Comparison of ENCODE assay signal across 12 cellular contexts in the genomic region with DNA sequence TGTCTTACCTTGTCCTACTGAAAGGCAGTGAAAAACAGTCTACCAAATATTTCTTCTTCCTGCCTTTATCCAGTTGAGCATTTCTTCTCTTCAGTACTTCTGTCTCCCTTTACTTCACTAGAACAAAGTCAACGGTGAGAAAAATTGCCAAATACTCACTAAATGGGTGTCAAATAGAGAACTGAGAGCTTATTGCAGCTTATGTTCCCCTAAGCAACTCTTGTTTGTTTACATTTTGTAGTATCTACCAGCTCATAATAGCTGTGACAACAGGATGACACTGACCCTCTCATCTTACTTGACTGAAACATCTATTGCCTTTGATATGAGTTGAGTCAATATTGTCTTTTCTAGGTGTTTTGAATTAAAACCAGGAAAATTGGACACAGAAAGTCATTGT.
DNase-seq lines count a peak whose midpoint lies in the region; ATAC-seq, FAIRE-seq and TF ChIP-seq lines count a peak whose summit lies in the region.
"Had no signal": no experiment of that assay in that cellular context is flagged by ENCODE, and none has a peak within 500 bp of the region (broad histone marks: within the 10 kb centered on the region; RNA-seq: fewer than 3 reads in every experiment).

No MANE protein-coding gene starts in this region.

- no TSS peak for BruUV-seq in HepG2 (replicated peaks; lab: Mats Ljungman, UMichigan)

- DNase-seq in DMS53 (lab: John Stamatoyannopoulos, UW) (peak; percentile 85), GM12891 (ENCODE audit: insufficient read length, low spot score) (no peak), MV-4-11 (lab: John Stamatoyannopoulos, UW) (peak; percentile 44), HepG2 (ENCODE audit: low spot score) (peak; percentile 3), islet precursor cell (no peak)
- DNase-seq in stimulated activated CD8-positive, alpha-beta memory T cell treated with anti-CD3 and anti-CD28 coated beads, Interleukin-4, amount 100 ng/mL, for 48 hours = no peak
- DNase-seq: Caco-2; CD8-positive, alpha-beta memory T cell had no signal

- no peak overlapping the region for H3K4me3 ChIP-seq in HepG2 (replicated peaks in 1 of 3; ENCODE audit: insufficient read depth in 1 of 3, low read depth in 2 of 3, low read length in 3 of 3)
- H3K4me3 ChIP-seq: A549, HAP-1 had no signal

- no peaks in the 10 kb centered on the region for H3K4me1 ChIP-seq in HepG2 (ENCODE audit: insufficient read depth, low read length)
- H3K4me1 ChIP-seq: A549, Caco-2, HAP-1 had no signal

- WGBS in HepG2 (ENCODE audit: low lambda C conversion rate) = 7% methylated on average over 1 of the region's 1 CpG

- H3K4me2 ChIP-seq in HepG2 (ENCODE audit: low read depth, low read length) = no peak overlapping the region
- H3K4me2 ChIP-seq: A549 had no signal

- intact Hi-C loops in HepG2 (cut with micrococcal nuclease; ENCODE audit: unreplicated experiment) = no loop called here

- TF ChIP-seq POLR2A in GM12891 (IDR thresholded peaks at IDR 0.05; ENCODE audit: low read depth, low read length) (no peak), HepG2 (IDR thresholded peaks at IDR 0.05; ENCODE audit: insufficient read depth in 1 of 2, low read depth in 2 of 2, low read length in 2 of 2) (no peak)

- TF ChIP-seq EP300 in HepG2 (IDR thresholded peaks at IDR 0.05; ENCODE audit: low read depth in 2 of 2, low read length in 2 of 2) (no peak), HepG2 (CRISPR knock-in tag; IDR thresholded peaks at IDR 0.05; ENCODE audit: borderline replicate concordance) (no peak)

- H2AFZ ChIP-seq in HepG2 (ENCODE audit: low read length) = no peak overlapping the region

- no peak for TF ChIP-seq CTCF in HepG2 (CRISPR knock-in tag; IDR thresholded peaks at IDR 0.05)

- peaks cover 97% of the 10 kb centered on the region for H3K9me3 ChIP-seq in HepG2 (ENCODE audit: low read length)
- H3K9me3 ChIP-seq: A549, Caco-2, HAP-1 had no signal

- no peak for TF ChIP-seq RAD21 in HepG2 (CRISPR knock-in tag; IDR thresholded peaks at IDR 0.05)

- H3K27me3 ChIP-seq in HepG2 (ENCODE audit: control insufficient read depth in 1 of 2, insufficient read depth in 2 of 2, low read length in 2 of 2) = no peaks in the 10 kb centered on the region

- no peak for FAIRE-seq in GM12891 (lab: Jason Lieb, UNC)
- FAIRE-seq in HepG2 (lab: Jason Lieb, UNC) = no peak
- FAIRE-seq: A549, H1 had no signal

- no peaks in the 10 kb centered on the region for H3K79me2 ChIP-seq in HepG2 (ENCODE audit: insufficient read depth, low read length)

- CTCF ChIA-PET in HepG2 (lab: Yijun Ruan, JAX; ENCODE audit: low intra/inter-chr PET ratio, low total read pairs) = no interaction called here

- H3K27ac ChIP-seq in HepG2 (ENCODE audit: extremely low read length, insufficient read depth, low read length) = no peak overlapping the region
- H3K27ac ChIP-seq: A549 had no signal

- in situ Hi-C loops in HepG2 (cut with HindIII; ENCODE audit: extremely low pct_ligation_motif_present, low pct_unique_long_range_greater_than_20kb) = no loop called here

- no peaks in the 10 kb centered on the region for H4K20me1 ChIP-seq in HepG2 (ENCODE audit: insufficient read depth, low read length)

- H3K9ac ChIP-seq in HepG2 (ENCODE audit: insufficient read depth, low read depth, low read length) = no peak overlapping the region

- H3K36me3 ChIP-seq in HepG2 (replicated peaks in 1 of 2; ENCODE audit: control insufficient read depth in 1 of 2, insufficient read depth in 2 of 2, low read length in 2 of 2) = no peaks in the 10 kb centered on the region
- H3K36me3 ChIP-seq: HAP-1 had no signal

- no peak for ATAC-seq in HepG2
- ATAC-seq in esophagus mucosa = no peak
- ATAC-seq: A549 had no signal

- POLR2A ChIA-PET in HepG2 (lab: Yijun Ruan, JAX) = no interaction called here

TF ChIP-seq in GM12891, 5 proteins besides CTCF, POLR2A, EP300 and RAD21:
- TF ChIP-seq TAF1 (IDR thresholded peaks at IDR 0.05; ENCODE audit: low read depth, low read length) = no peak
- TF ChIP-seq SPI1 (IDR thresholded peaks at IDR 0.05; ENCODE audit: low read depth, low read length) = peak; percentile 53
- TF ChIP-seq POLR2AphosphoS5 (IDR thresholded peaks at IDR 0.05; ENCODE audit: low read depth, low read length) = no peak
- TF ChIP-seq PAX5 (IDR thresholded peaks at IDR 0.05; ENCODE audit: insufficient read depth, low read length, severe bottlenecking) = no peak
- TF ChIP-seq POU2F2 (IDR thresholded peaks at IDR 0.05; ENCODE audit: low read depth, low read length) = no peak

TF ChIP-seq in HepG2, 621 proteins besides CTCF, POLR2A, EP300 and RAD21:
- no peak for TF ChIP-seq HOXA9 (CRISPR knock-in tag; IDR thresholded peaks at IDR 0.05; ENCODE audit: borderline replicate concordance)

Comparison
In these comparisons a context has a peak if more than half of its experiments do, and no peak if none do; other contexts are left out.
1. DNase-seq: peak in DMS53 (single experiment), MV-4-11 (single experiment) and HepG2 (single experiment); none in GM12891 (single experiment), stimulated activated CD8-positive, alpha-beta memory T cell treated with anti-CD3 and anti-CD28 coated beads, Interleukin-4, amount 100 ng/mL, for 48 hours (single experiment) and islet precursor cell (single experiment).